In the genomic region with DNA sequence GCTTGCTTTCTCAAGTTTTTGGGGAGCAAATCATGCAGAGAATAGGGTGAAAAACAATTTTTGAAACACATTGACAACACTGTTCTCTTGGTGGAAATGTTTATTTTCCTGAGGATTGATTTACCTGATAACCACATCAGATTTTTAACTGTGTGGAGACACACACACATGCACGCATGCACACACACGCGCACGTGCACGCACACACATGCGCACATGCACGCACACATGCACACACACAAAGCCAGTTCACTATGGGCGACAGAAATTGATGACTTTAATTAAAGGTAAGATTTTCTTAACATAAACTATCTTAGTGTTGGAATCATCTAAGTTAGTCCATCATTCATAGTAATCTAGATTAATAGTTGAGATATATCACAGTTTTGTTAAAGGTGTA, we compare ENCODE assay signal across 10 cellular contexts.
"Had no signal": no experiment of that assay in that cellular context is flagged by ENCODE, and none has a peak within 500 bp of the region (broad histone marks: within the 10 kb centered on the region; RNA-seq: fewer than 3 reads in every experiment).

No MANE protein-coding gene starts in this region.

- H3K4me2 ChIP-seq: GM23338 had no signal

- H3K9ac ChIP-seq: GM23248 had no signal

- ATAC-seq: GM23338, HCT116 had no signal

- H3K4me3 ChIP-seq: GM23248, GM23338, HAP-1 had no signal

- H2AFZ ChIP-seq: GM23248, GM23338 had no signal

- H3K9me3 ChIP-seq: HAP-1 had no signal

- FAIRE-seq: H1 had no signal

- H3K27ac ChIP-seq: GM23248 had no signal

- DNase-seq: GM23248, GOT3, H7, H9, HCEC 1CT, HFFc6 had no signal

- H3K36me3 ChIP-seq: HAP-1 had no signal
